In the genomic region with DNA sequence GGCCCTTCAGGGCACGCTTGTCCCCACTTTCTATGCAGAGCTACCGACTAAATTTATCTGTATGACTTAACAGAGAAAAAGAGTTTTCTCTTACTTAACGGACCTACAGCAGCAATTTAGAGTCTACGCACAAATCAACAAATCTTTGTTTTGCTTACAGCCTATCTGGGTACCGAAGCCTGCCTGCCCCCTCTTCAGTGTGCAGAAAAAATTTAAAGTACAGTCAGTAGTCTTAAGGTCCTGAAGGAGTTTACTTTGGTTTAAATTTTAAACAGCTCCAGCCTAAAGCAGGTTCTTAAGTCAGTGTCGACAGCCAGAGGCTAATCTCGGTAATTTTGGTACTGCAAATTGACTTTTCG, we compare ENCODE assay signal across 8 cellular contexts. TPM values are rescaled to one million over a fixed set of nuclear protein-coding genes. Genes with fewer than 3 reads are reported as not detected.
A peak's percentile ranks its signal among the peaks of the same experiment; 100 is the strongest.
DNase-seq lines count a peak whose midpoint lies in the region; ATAC-seq and TF ChIP-seq lines count a peak whose summit lies in the region.

No MANE protein-coding gene starts in this region.

- H3K27ac ChIP-seq in muscle layer of colon (ENCODE audit: low read depth, low read length), result peak overlapping the region; percentile 89

- POLR2A ChIA-PET in AG04449 (lab: Yijun Ruan, JAX), result interaction anchor here (0.5 to 1.3 kb wide), 5 partner anchors 22 to 248 kb away, joined by 3 to 6 read pairs (median 4); no protein-coding TSS in a partner anchor

- CTCF ChIA-PET in AG04449 (lab: Yijun Ruan, JAX), result interaction anchor here (0.7 to 6.8 kb wide), 16 partner anchors 9 to 240 kb away, joined by 3 to 48 read pairs (median 4); no protein-coding TSS in a partner anchor

- DNase-seq in AG04449 (ENCODE audit: low read depth, low spot score) (no peak), cerebellar cortex (ENCODE audit: low spot score) (peak; percentile 17), NCI-H1092 (lab: John Stamatoyannopoulos, UW) (no peak), germinal center (ENCODE audit: low spot score) (no peak), GM19240 (ENCODE audit: insufficient read length, low spot score) (no peak)
- DNase-seq in Jurkat, Clone E6-1 (ENCODE audit: low read depth, low spot score), result no peak

- no peaks in the 10 kb centered on the region for H3K36me3 ChIP-seq in muscle layer of colon (ENCODE audit: insufficient read depth, low read length)

- H3K4me1 ChIP-seq in muscle layer of colon (ENCODE audit: insufficient read depth, low read length), result peaks cover 35% of the 10 kb centered on the region

- H3K9me3 ChIP-seq in muscle layer of colon (ENCODE audit: low read length), result no peaks in the 10 kb centered on the region

- no peak for TF ChIP-seq CTCF in AG04449 (IDR thresholded peaks at IDR 0.05; ENCODE audit: insufficient read depth, low read length, missing control alignments)

- H3K4me3 ChIP-seq in AG04449 (ENCODE audit: low read depth, low read length) (peak overlapping the region; percentile 71), muscle layer of colon (ENCODE audit: low read depth in 1 of 2, low read length in 2 of 2) (peak overlapping the region; percentile 79 to 92)
- peak overlapping the region; percentile 73 for H3K4me3 ChIP-seq in Jurkat, Clone E6-1 (ENCODE audit: low read length)

- no peaks in the 10 kb centered on the region for H3K27me3 ChIP-seq in muscle layer of colon (ENCODE audit: control insufficient read depth in 1 of 2, insufficient read depth in 2 of 2, low read length in 2 of 2)

- no peak for ATAC-seq in HG02588 (IDR thresholded peaks at IDR 0.05; ENCODE audit: unreplicated experiment)

- peak overlapping the region; percentile 79 for H3K9ac ChIP-seq in muscle layer of colon (ENCODE audit: low read length)

RNA-seq across cellular contexts. Expression of gene SACM1L, which starts 0.6 kb away (rescaled TPM):
- 75.0 TPM for polyA plus RNA-seq in Jurkat, Clone E6-1 (2012; ENCODE audit: insufficient read depth, insufficient read length)
